ENCODE assay signal across 7 cellular contexts in the genomic region with DNA sequence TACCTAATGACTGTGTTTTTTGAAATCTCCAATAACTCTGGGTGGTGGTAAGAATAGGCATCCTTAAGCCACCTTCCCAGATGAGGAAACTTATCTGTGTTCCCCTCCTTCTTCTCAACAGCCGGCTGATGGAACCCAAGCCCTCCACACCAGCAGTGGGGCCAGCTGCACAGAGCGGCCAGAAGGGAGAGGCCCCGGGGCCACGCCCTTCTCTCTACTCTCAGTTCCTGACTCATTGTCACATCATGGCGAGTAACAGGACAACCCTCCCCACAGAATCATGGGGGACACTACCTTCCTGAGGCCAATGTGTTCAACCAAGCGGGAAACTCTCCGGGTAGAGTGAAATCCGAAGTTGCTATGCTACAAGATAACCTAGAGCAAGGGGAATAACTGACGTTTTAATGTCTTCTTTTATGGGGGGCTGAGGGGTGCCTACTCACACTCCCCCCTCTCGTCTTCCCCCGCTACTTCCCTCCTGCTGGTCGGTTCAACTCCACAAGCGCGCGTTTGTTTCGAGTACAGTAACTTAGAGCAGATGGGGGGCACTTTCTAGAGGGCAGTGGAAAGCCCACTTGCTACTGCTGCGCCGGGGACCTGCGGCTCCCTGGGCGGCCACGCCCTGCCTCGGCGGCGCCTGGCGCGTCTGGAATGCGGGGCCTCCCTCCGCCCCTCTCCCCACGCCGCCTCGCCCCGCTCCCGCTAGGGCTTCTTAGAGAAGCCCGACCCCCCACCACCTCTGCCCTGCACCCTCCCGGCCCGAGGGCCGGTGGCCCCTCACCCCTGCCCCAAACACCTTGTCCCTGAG. TPM values are rescaled to one million over a fixed set of nuclear protein-coding genes. Genes with fewer than 3 reads are reported as not detected.
DNase-seq lines count a peak whose midpoint lies in the region; ATAC-seq, FAIRE-seq and TF ChIP-seq lines count a peak whose summit lies in the region.

No MANE protein-coding gene starts in this region.

- H3K27me3 Mint-ChIP-seq in WTC11 (ENCODE audit: low read depth): peaks cover 17% of the 10 kb centered on the region
- H3K27me3 Mint-ChIP-seq in stimulated activated naive B cell treated with anti-CD40 and anti-IgM and Interleukin-4, amounts not matched to agents 10 μg/mL and 1 μg/mL and 100 μg/mL, for 72 hours: no peaks in the 10 kb centered on the region

- H3K9me3 ChIP-seq in colonic mucosa: no peaks in the 10 kb centered on the region

- H3K4me3 Mint-ChIP-seq in WTC11: peak overlapping the region; percentile 83
- H3K4me3 Mint-ChIP-seq in stimulated activated naive B cell treated with anti-CD40 and anti-IgM and Interleukin-4, amounts not matched to agents 10 μg/mL and 1 μg/mL and 100 μg/mL, for 72 hours: peak overlapping the region; percentile 82 to 92

- peak overlapping the region; percentile 92 to 99 for H3K9ac ChIP-seq in colonic mucosa (ENCODE audit: low read depth in 2 of 2, low read length in 2 of 2)

- no peak overlapping the region for H3K27ac Mint-ChIP-seq in WTC11
- H3K27ac Mint-ChIP-seq in stimulated activated naive B cell treated with anti-CD40 and anti-IgM and Interleukin-4, amounts not matched to agents 10 μg/mL and 1 μg/mL and 100 μg/mL, for 72 hours: peak overlapping the region; percentile 92

- 0 to 1% methylated on average over 23 to 28 of the region's 37 CpGs for WGBS in lower leg skin, 2 donors

- TF ChIP-seq CTCF in WTC11 (IDR thresholded peaks at IDR 0.05): no peak
- no peak for TF ChIP-seq CTCF in colonic mucosa (IDR thresholded peaks at IDR 0.05)
- no peak for TF ChIP-seq CTCF in lower leg skin (IDR thresholded peaks at IDR 0.05)

- TF ChIP-seq POLR2A in GM15510 (IDR thresholded peaks at IDR 0.05; ENCODE audit: borderline replicate concordance, extremely low read depth, insufficient read length) (peak; percentile 29), H54 (IDR thresholded peaks at IDR 0.05; ENCODE audit: low read depth, low read length) (peak; percentile 7), lower leg skin (IDR thresholded peaks at IDR 0.05) (no peak)

- intact Hi-C loops in colonic mucosa (cut with DNase I) (no loop called here), lower leg skin (cut with DNase I; ENCODE audit: low total_unique reads) (no loop called here)

- no peaks in the 10 kb centered on the region for H3K4me1 ChIP-seq in colonic mucosa

- FAIRE-seq in H54 (lab: Jason Lieb, UNC): no peak

- ATAC-seq in WTC11: peak; percentile 33
- ATAC-seq in stimulated activated naive B cell treated with anti-CD40 and anti-IgM and Interleukin-4, amounts not matched to agents 10 μg/mL and 1 μg/mL and 100 μg/mL, for 72 hours (replicated peaks): peak; percentile 74 to 78

- H3K27ac ChIP-seq in colonic mucosa: peak overlapping the region; percentile 95

- H3K4me3 ChIP-seq in colonic mucosa (peak overlapping the region; percentile 74), lower leg skin (ENCODE audit: low read depth, poor library complexity, severe bottlenecking) (peak overlapping the region; percentile 97)

- H3K36me3 Mint-ChIP-seq in WTC11: no peaks in the 10 kb centered on the region
- peaks cover 27 to 36% of the 10 kb centered on the region in 2 donors for H3K36me3 Mint-ChIP-seq in stimulated activated naive B cell treated with anti-CD40 and anti-IgM and Interleukin-4, amounts not matched to agents 10 μg/mL and 1 μg/mL and 100 μg/mL, for 72 hours

- no peaks in the 10 kb centered on the region for H3K27me3 ChIP-seq in colonic mucosa

- no peaks in the 10 kb centered on the region for H3K36me3 ChIP-seq in colonic mucosa

- POLR2A ChIA-PET in WTC11 (lab: Charles Lee): no interaction called here

- CTCF ChIA-PET in WTC11 (lab: Charles Lee): no interaction called here

- DNase-seq in H54 (ENCODE audit: insufficient read length, low spot score): no peak
- DNase-seq in LHCN-M2 (ENCODE audit: low read depth): peak; percentile 90
- peak; percentile 64 for DNase-seq in WTC11 (ENCODE audit: low spot score)
- peak; percentile 84 for DNase-seq in colonic mucosa
- peak; percentile 78 to 96 for DNase-seq in lower leg skin (ENCODE audit: low spot score in 2 of 2)
- peak; percentile 50 for DNase-seq in stimulated activated naive B cell treated with anti-CD40 and anti-IgM and Interleukin-4, amounts not matched to agents 10 μg/mL and 1 μg/mL and 100 μg/mL, for 72 hours

- peaks cover 66% of the 10 kb centered on the region for H3K4me1 Mint-ChIP-seq in WTC11
- H3K4me1 Mint-ChIP-seq in stimulated activated naive B cell treated with anti-CD40 and anti-IgM and Interleukin-4, amounts not matched to agents 10 μg/mL and 1 μg/mL and 100 μg/mL, for 72 hours: peaks cover 22 to 49% of the 10 kb centered on the region in 2 donors

- no peaks in the 10 kb centered on the region for H3K9me3 Mint-ChIP-seq in WTC11
- H3K9me3 Mint-ChIP-seq in stimulated activated naive B cell treated with anti-CD40 and anti-IgM and Interleukin-4, amounts not matched to agents 10 μg/mL and 1 μg/mL and 100 μg/mL, for 72 hours: no peaks in the 10 kb centered on the region

TF ChIP-seq in WTC11, 78 proteins besides CTCF, POLR2A, EP300 and RAD21:
- TF ChIP-seq ZNF423 (CRISPR knock-in tag; IDR thresholded peaks at IDR 0.05): peak; percentile 68
- TF ChIP-seq, protein P1, sequence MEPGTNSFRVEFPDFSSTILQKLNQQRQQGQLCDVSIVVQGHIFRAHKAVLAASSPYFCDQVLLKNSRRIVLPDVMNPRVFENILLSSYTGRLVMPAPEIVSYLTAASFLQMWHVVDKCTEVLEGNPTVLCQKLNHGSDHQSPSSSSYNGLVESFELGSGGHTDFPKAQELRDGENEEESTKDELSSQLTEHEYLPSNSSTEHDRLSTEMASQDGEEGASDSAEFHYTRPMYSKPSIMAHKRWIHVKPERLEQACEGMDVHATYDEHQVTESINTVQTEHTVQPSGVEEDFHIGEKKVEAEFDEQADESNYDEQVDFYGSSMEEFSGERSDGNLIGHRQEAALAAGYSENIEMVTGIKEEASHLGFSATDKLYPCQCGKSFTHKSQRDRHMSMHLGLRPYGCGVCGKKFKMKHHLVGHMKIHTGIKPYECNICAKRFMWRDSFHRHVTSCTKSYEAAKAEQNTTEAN (CRISPR knock-in tag; IDR thresholded peaks at IDR 0.05): 0 out of 2 replicates have a peak, but pooled peaks have one; percentile 36
- TF ChIP-seq ZNF396 (CRISPR knock-in tag; IDR thresholded peaks at IDR 0.05; ENCODE audit: borderline replicate concordance): no peak
- TF ChIP-seq TEAD1 (CRISPR knock-in tag; IDR thresholded peaks at IDR 0.05): 0 out of 2 replicates have a peak, but pooled peaks have one; percentile 22
- peak; percentile 47; the same call in 1 of the 2 replicates for TF ChIP-seq SP1 (CRISPR knock-in tag; conservative IDR thresholded peaks at IDR 0.05)
- TF ChIP-seq RELA (CRISPR knock-in tag; IDR thresholded peaks at IDR 0.05; ENCODE audit: borderline replicate concordance): no peak
- 0 out of 2 replicates have a peak, but pooled peaks have one; percentile 64 for TF ChIP-seq NFE2L1 (CRISPR knock-in tag; IDR thresholded peaks at IDR 0.05)

RNA-seq across cellular contexts. Expression of a gene that starts 0.6 kb away (rescaled TPM):
- total RNA-seq in LHCN-M2 (2014; rRNA removed): 3,230 and 3,804 TPM in 2 replicates
- polyA plus RNA-seq in LHCN-M2 (2012): 7,075 TPM
- 116 to 152 TPM (median 119 TPM) in 3 replicates for total RNA-seq in WTC11 (2021)
- 100 to 1,000 TPM; 813 to 816 TPM for total RNA-seq in colonic mucosa
- 1,000 to 10,000 TPM; 1,272 to 1,552 (median 1,345) TPM for total RNA-seq in lower leg skin

Comparison
In these comparisons a context has a peak if more than half of its experiments do, and no peak if none do; other contexts are left out.
1. POLR2A ChIP-seq: peak in GM15510 (single experiment) and H54 (single experiment); none in lower leg skin (0 of 2).